In genomic region chr1:20445956-20446355, GRCh38 we compare ENCODE assay signal across 24 cellular contexts.
"Had no signal": no experiment of that assay in that cellular context is flagged by ENCODE, and none has a peak within 500 bp of the region (broad histone marks: within the 10 kb centered on the region; RNA-seq: fewer than 3 reads in every experiment).

No MANE protein-coding gene starts in this region.

- H3K4me2 ChIP-seq: KMS-11 had no signal

- H3K36me3 Mint-ChIP-seq: activated naive CD8-positive, alpha-beta T cell treated with anti-CD3 and anti-CD28 coated beads, Interleukin-2, amount 10 ng/mL, durations not matched to agents 7 days and 5 days had no signal

- ATAC-seq: activated CD4-positive, alpha-beta T cell treated with anti-CD3 and anti-CD28 coated beads for 36 hours; activated T-helper 17 cell treated with anti-CD3 and anti-CD28 coated beads, Interleukin-2, amount 50 U/mL, for 72 hours; PC-3; T-helper 17 cell had no signal

- H3K36me3 ChIP-seq: adrenal gland, MG63 had no signal

- H3K9me3 Mint-ChIP-seq: activated B cell treated with CpG ODN at 0.5 μM for 24 hours; activated CD4-positive, alpha-beta memory T cell treated with anti-CD3 and anti-CD28 coated beads, Interleukin-2, amount 10 ng/mL, durations not matched to agents 7 days and 5 days; activated naive CD8-positive, alpha-beta T cell treated with anti-CD3 and anti-CD28 coated beads, Interleukin-2, amount 10 ng/mL, durations not matched to agents 7 days and 5 days; activated T-helper 17 cell treated with anti-CD3 and anti-CD28 coated beads, Interleukin-2, amount 50 U/mL, for 72 hours had no signal

- H3K9me3 ChIP-seq: adrenal gland, MG63 had no signal

- H3K27ac ChIP-seq: adrenal gland, KMS-11 had no signal

- DNase-seq: activated B cell treated with CpG ODN at 0.5 μM for 24 hours; activated CD4-positive, alpha-beta memory T cell treated with anti-CD3 and anti-CD28 coated beads, Interleukin-2, amount 10 ng/mL, durations not matched to agents 7 days and 5 days; activated CD4-positive, alpha-beta T cell treated with anti-CD3 and anti-CD28 coated beads for 36 hours; activated CD4-positive, alpha-beta T cell treated with anti-CD3 and anti-CD28 coated beads, Interleukin-2, amount 50 U/mL, for 1 hour; activated naive CD4-positive, alpha-beta T cell treated with anti-CD3 and anti-CD28 coated beads, Interleukin-2, amount 50 U/mL, for 16 hours; activated naive CD8-positive, alpha-beta T cell treated with anti-CD3 and anti-CD28 coated beads, Interleukin-2, amount 10 ng/mL, durations not matched to agents 7 days and 5 days; activated T-cell treated with anti-CD3 and anti-CD28 coated beads for 4 hours; activated T-cell treated with anti-CD3 and anti-CD28 coated beads, Interleukin-2, amount 50 U/mL, for 48 hours; adrenal gland; aorta; MG63; NCI-H1092 treated with DMSO at 0.1 percent for 48 hours; NCI-H1417 treated with DMSO at 0.1 percent for 48 hours; NCI-H1694; NCI-H2029; NCI-H2107; NCI-H510A treated with DMSO at 0.1 percent for 48 hours; NCI-H69; PC-3; SIG-M5; T-helper 17 cell; T1000 had no signal

- H3K4me1 ChIP-seq: adrenal gland had no signal

- H3K27me3 ChIP-seq: adrenal gland, MG63 had no signal

- H3K27ac Mint-ChIP-seq: activated B cell treated with CpG ODN at 0.5 μM for 24 hours; activated CD4-positive, alpha-beta memory T cell treated with anti-CD3 and anti-CD28 coated beads, Interleukin-2, amount 10 ng/mL, durations not matched to agents 7 days and 5 days; activated CD4-positive, alpha-beta T cell treated with anti-CD3 and anti-CD28 coated beads for 36 hours; activated naive CD8-positive, alpha-beta T cell treated with anti-CD3 and anti-CD28 coated beads, Interleukin-2, amount 10 ng/mL, durations not matched to agents 7 days and 5 days; activated T-helper 17 cell treated with anti-CD3 and anti-CD28 coated beads, Interleukin-2, amount 50 U/mL, for 72 hours; T-helper 17 cell had no signal

- H3K4me1 Mint-ChIP-seq: activated B cell treated with CpG ODN at 0.5 μM for 24 hours; activated CD4-positive, alpha-beta memory T cell treated with anti-CD3 and anti-CD28 coated beads, Interleukin-2, amount 10 ng/mL, durations not matched to agents 7 days and 5 days; activated CD4-positive, alpha-beta T cell treated with anti-CD3 and anti-CD28 coated beads for 36 hours had no signal

- H3K4me3 ChIP-seq: adrenal gland, MG63 had no signal

- H3K4me3 Mint-ChIP-seq: activated B cell treated with CpG ODN at 0.5 μM for 24 hours; activated CD4-positive, alpha-beta memory T cell treated with anti-CD3 and anti-CD28 coated beads, Interleukin-2, amount 10 ng/mL, durations not matched to agents 7 days and 5 days; activated CD4-positive, alpha-beta T cell treated with anti-CD3 and anti-CD28 coated beads for 36 hours; activated naive CD8-positive, alpha-beta T cell treated with anti-CD3 and anti-CD28 coated beads, Interleukin-2, amount 10 ng/mL, durations not matched to agents 7 days and 5 days; activated T-helper 17 cell treated with anti-CD3 and anti-CD28 coated beads, Interleukin-2, amount 50 U/mL, for 72 hours; T-helper 17 cell had no signal

- H3K9ac ChIP-seq: KMS-11 had no signal
